Comparison of ENCODE assay signal across 23 cellular contexts in the genomic region with DNA sequence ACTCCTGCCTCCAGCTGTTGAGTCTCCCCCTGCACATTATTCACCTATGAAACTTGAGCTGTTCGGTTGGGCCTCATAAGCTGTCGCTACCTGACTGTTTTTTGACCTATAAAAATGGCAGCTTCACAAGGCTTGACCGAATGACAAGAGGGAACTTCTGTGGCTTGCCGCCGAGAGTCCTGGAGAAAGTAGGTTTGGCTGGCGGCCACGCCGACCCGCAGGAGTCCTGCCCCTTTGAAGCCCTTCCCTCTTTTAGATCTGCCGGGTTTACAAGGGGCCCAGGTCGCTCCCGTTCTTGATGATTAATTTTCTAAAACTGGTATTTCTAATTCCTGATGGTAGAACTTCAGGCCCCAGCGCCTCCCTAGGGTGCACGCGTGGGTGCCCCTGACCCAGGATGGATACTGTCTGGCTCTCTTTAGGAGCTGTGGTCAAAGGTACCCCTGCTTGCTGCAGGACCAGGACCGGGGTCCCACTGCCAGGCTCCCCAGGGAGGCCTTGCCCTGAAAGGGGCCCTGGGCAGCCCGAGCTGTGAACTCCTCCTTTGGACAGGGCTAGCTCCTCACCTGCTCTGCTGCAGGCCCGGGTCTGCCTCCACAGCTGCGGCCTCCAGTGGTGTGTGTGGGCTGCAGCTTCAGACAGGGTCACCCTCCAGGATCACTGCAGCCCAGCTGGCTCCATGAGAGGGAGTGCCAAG.
A peak's percentile ranks its signal among the peaks of the same experiment; 100 is the strongest.
DNase-seq lines count a peak whose midpoint lies in the region; ATAC-seq, FAIRE-seq and TF ChIP-seq lines count a peak whose summit lies in the region.
"Had no signal": no experiment of that assay in that cellular context is flagged by ENCODE, and none has a peak within 500 bp of the region (broad histone marks: within the 10 kb centered on the region; RNA-seq: fewer than 3 reads in every experiment).

No MANE protein-coding gene starts in this region.

- peak; percentile 48 for DNase-seq in H7
- peak; percentile 22 for DNase-seq in bronchial epithelial cell (ENCODE audit: low read depth)
- peak in 2 of 3 donors; percentile 16 to 37 for DNase-seq in mucosa of descending colon
- peak; percentile 24 to 56 for DNase-seq in aorta
- no peak for DNase-seq in NCI-H524 treated with DMSO at 0.1 percent for 48 hours (lab: John Stamatoyannopoulos, UW)
- DNase-seq: DMS53, H9, KBM-7, NCI-H1092, NCI-H1436 treated with DMSO at 0.1 percent for 48 hours, NCI-H2029 treated with DMSO at 0.1 percent for 48 hours, NCI-H2171, NCI-H345, NCI-H526, OCI-M1, SHP77, SW 1271 had no signal

- peak; percentile 7 for FAIRE-seq in bronchial epithelial cell (lab: Jason Lieb, UNC)
- FAIRE-seq: A549, D721Med, RCC 7860 had no signal

- ATAC-seq in mucosa of descending colon (no peak), aorta (ENCODE audit: low FRiP score) (no peak), HG02763 (IDR thresholded peaks at IDR 0.05; ENCODE audit: unreplicated experiment) (no peak), GM21737 (IDR thresholded peaks at IDR 0.05; ENCODE audit: unreplicated experiment) (no peak)

- no peak overlapping the region for H3K27ac ChIP-seq in aorta (ENCODE audit: low read depth in 1 of 2, low read length in 2 of 2)
- H3K27ac ChIP-seq: A549, SK-N-MC had no signal

- H3K27me3 ChIP-seq in H7 (ENCODE audit: control insufficient read depth, insufficient read depth, low read length) = no peaks in the 10 kb centered on the region
- no peaks in the 10 kb centered on the region for H3K27me3 ChIP-seq in bronchial epithelial cell (ENCODE audit: control insufficient read depth, insufficient read depth, low read length)
- H3K27me3 ChIP-seq in aorta (ENCODE audit: control insufficient read depth in 1 of 2, insufficient read depth in 2 of 2, low read length in 1 of 2) = no peaks in the 10 kb centered on the region

- H3K4me3 ChIP-seq in H7 (ENCODE audit: insufficient read depth, low read depth, low read length) = no peak overlapping the region
- no peak overlapping the region for H3K4me3 ChIP-seq in bronchial epithelial cell (ENCODE audit: low read depth, low read length)
- H3K4me3 ChIP-seq in mucosa of descending colon = no peak overlapping the region
- H3K4me3 ChIP-seq in aorta (ENCODE audit: low read length in 2 of 2) = no peak overlapping the region
- H3K4me3 ChIP-seq: A549, SK-N-MC had no signal

- TF ChIP-seq CTCF in bronchial epithelial cell (IDR thresholded peaks at IDR 0.05; ENCODE audit: insufficient read depth, low read length, severe bottlenecking) (no peak), mucosa of descending colon (IDR thresholded peaks at IDR 0.05) (no peak)

- H3K4me1 ChIP-seq in mucosa of descending colon (ENCODE audit: low read depth) = peaks cover 9% of the 10 kb centered on the region
- H3K4me1 ChIP-seq in aorta (ENCODE audit: control insufficient read depth in 1 of 2, insufficient read depth in 2 of 2, low read length in 2 of 2) = no peaks in the 10 kb centered on the region
- H3K4me1 ChIP-seq: A549 had no signal

- no peaks in the 10 kb centered on the region for H3K9me3 ChIP-seq in mucosa of descending colon
- no peaks in the 10 kb centered on the region for H3K9me3 ChIP-seq in aorta (ENCODE audit: control insufficient read depth, low read length)
- H3K9me3 ChIP-seq: A549 had no signal

- H3K36me3 ChIP-seq in H7 (replicated peaks; ENCODE audit: control insufficient read depth, insufficient read depth, low read length) (no peaks in the 10 kb centered on the region), bronchial epithelial cell (ENCODE audit: control insufficient read depth, insufficient read depth, low read length) (no peaks in the 10 kb centered on the region), mucosa of descending colon (ENCODE audit: low read depth) (no peaks in the 10 kb centered on the region), aorta (ENCODE audit: control insufficient read depth in 1 of 2, insufficient read depth in 2 of 2, low read length in 1 of 2) (no peaks in the 10 kb centered on the region)

- WGBS in aorta, 2 donors = 88 to 89% methylated on average over 19 of the region's 19 CpGs

- intact Hi-C loops in mucosa of descending colon (cut with DNase I, micrococcal nuclease) = no loop called here
- intact Hi-C loops in aorta (cut with DNase I) = no loop called here
